19 cellular contexts compared by ENCODE assay signal in genomic region chr7:35736725-35737124, GRCh38. TPM values are rescaled to one million over a fixed set of nuclear protein-coding genes. Genes with fewer than 3 reads are reported as not detected.
DNase-seq lines count a peak whose midpoint lies in the region; ATAC-seq and TF ChIP-seq lines count a peak whose summit lies in the region.
"Had no signal": no experiment of that assay in that cellular context is flagged by ENCODE, and none has a peak within 500 bp of the region (broad histone marks: within the 10 kb centered on the region; RNA-seq: fewer than 3 reads in every experiment).

No MANE protein-coding gene starts in this region.

- no peak overlapping the region for H3K9ac ChIP-seq in mammary epithelial cell (ENCODE audit: insufficient read depth, low read length)
- H3K9ac ChIP-seq: parathyroid adenoma had no signal

- H3K9me3 ChIP-seq in mammary epithelial cell (replicated peaks; ENCODE audit: insufficient read depth, low read length) (no peaks in the 10 kb centered on the region), hepatocyte (ENCODE audit: low read depth) (no peaks in the 10 kb centered on the region), ovary (no peaks in the 10 kb centered on the region), body of pancreas (no peaks in the 10 kb centered on the region)
- H3K9me3 ChIP-seq: left ventricle myocardium inferior, SJSA1, thyroid gland had no signal

- peaks cover 0 to 2% (median 0%) of the 10 kb centered on the region in 3 donors for H3K27me3 Mint-ChIP-seq in immature natural killer cell (ENCODE audit: low read depth in 3 of 3)

- dilution Hi-C loops in mammary epithelial cell (cut with HindIII; ENCODE audit: low sequenced_read_pairs): no loop called here

- intact Hi-C loops in mammary epithelial cell (cut with micrococcal nuclease): no loop called here
- intact Hi-C loops in ovary (cut with DNase I): no loop called here
- intact Hi-C loops in body of pancreas (cut with DNase I): no loop called here

- TF ChIP-seq EP300 in ovary (IDR thresholded peaks at IDR 0.05): no peak

- TF ChIP-seq CTCF in mammary epithelial cell (conservative IDR thresholded peaks at IDR 0.05 in 1 of 2, IDR thresholded peaks at IDR 0.05 in 1 of 2; ENCODE audit: extremely low read depth in 1 of 2, insufficient read depth in 1 of 2, low read depth in 1 of 2, low read length in 2 of 2): no peak
- no peak for TF ChIP-seq CTCF in hepatocyte (IDR thresholded peaks at IDR 0.05; ENCODE audit: poor library complexity)
- no peak for TF ChIP-seq CTCF in ovary (IDR thresholded peaks at IDR 0.05)
- TF ChIP-seq CTCF in body of pancreas (IDR thresholded peaks at IDR 0.05): no peak

- no peak overlapping the region for H3K4me3 ChIP-seq in mammary epithelial cell (replicated peaks in 1 of 3; ENCODE audit: insufficient read depth in 1 of 3, low read depth in 2 of 3, low read length in 3 of 3)
- no peak overlapping the region for H3K4me3 ChIP-seq in hepatocyte
- H3K4me3 ChIP-seq in skeletal muscle cell (ENCODE audit: low read depth, low read length): no peak overlapping the region
- no peak overlapping the region for H3K4me3 ChIP-seq in ovary
- no peak overlapping the region for H3K4me3 ChIP-seq in body of pancreas
- H3K4me3 ChIP-seq: left ventricle myocardium inferior, SJSA1, skin epidermis, thyroid gland had no signal

- no peaks in the 10 kb centered on the region for H3K36me3 Mint-ChIP-seq in immature natural killer cell

- H3K9me3 Mint-ChIP-seq in immature natural killer cell: peaks cover 0 to 1% (median 0%) of the 10 kb centered on the region in 6 donors

- peak overlapping the region in 1 of 6 donors; percentile 29 for H3K27ac Mint-ChIP-seq in immature natural killer cell

- H3K4me3 Mint-ChIP-seq in immature natural killer cell: no peak overlapping the region

- BruUV-seq in mammary epithelial cell (replicated peaks; lab: Mats Ljungman, UMichigan): no TSS peak

- CTCF ChIA-PET in mammary epithelial cell (lab: Charles Lee; ENCODE audit: low non-redundant PET): no interaction called here

- no peaks in the 10 kb centered on the region for H4K20me1 ChIP-seq in mammary epithelial cell (ENCODE audit: insufficient read depth, low read length)
- H4K20me1 ChIP-seq in hepatocyte (ENCODE audit: insufficient read depth, poor library complexity, severe bottlenecking): no peaks in the 10 kb centered on the region

- no peak overlapping the region for H3K27ac ChIP-seq in mammary epithelial cell (ENCODE audit: insufficient read depth, low read depth, low read length)
- peak overlapping the region; percentile 41 for H3K27ac ChIP-seq in hepatocyte
- no peak overlapping the region for H3K27ac ChIP-seq in ovary
- no peak overlapping the region for H3K27ac ChIP-seq in body of pancreas
- H3K27ac ChIP-seq: left ventricle myocardium inferior, parathyroid adenoma, SJSA1, skin epidermis, thyroid gland had no signal

- H2AFZ ChIP-seq in mammary epithelial cell (ENCODE audit: low read depth, low read length) (no peak overlapping the region), hepatocyte (no peak overlapping the region)
- H2AFZ ChIP-seq: parathyroid adenoma had no signal

- H3K4me1 ChIP-seq in mammary epithelial cell (ENCODE audit: insufficient read depth, low read length): peaks cover 8% of the 10 kb centered on the region
- no peaks in the 10 kb centered on the region for H3K4me1 ChIP-seq in hepatocyte (ENCODE audit: insufficient read depth)
- H3K4me1 ChIP-seq in ovary (ENCODE audit: insufficient read depth): no peaks in the 10 kb centered on the region
- H3K4me1 ChIP-seq in body of pancreas: no peaks in the 10 kb centered on the region
- H3K4me1 ChIP-seq: parathyroid adenoma, SJSA1, thyroid gland had no signal

- H3K4me1 Mint-ChIP-seq in immature natural killer cell: peaks cover 4 to 14% of the 10 kb centered on the region in 2 donors

- H3K27me3 ChIP-seq in mammary epithelial cell (ENCODE audit: insufficient read depth, low read length) (no peaks in the 10 kb centered on the region), hepatocyte (no peaks in the 10 kb centered on the region), ovary (no peaks in the 10 kb centered on the region), body of pancreas (no peaks in the 10 kb centered on the region)
- H3K27me3 ChIP-seq: thyroid gland had no signal

- H3K4me2 ChIP-seq in mammary epithelial cell (ENCODE audit: insufficient read depth, low read depth, low read length) (no peak overlapping the region), hepatocyte (no peak overlapping the region)

- H3K79me2 ChIP-seq in mammary epithelial cell (ENCODE audit: insufficient read depth, low read length) (no peaks in the 10 kb centered on the region), hepatocyte (no peaks in the 10 kb centered on the region)
- H3K79me2 ChIP-seq: parathyroid adenoma had no signal

- no peak for TF ChIP-seq POLR2A in ovary (IDR thresholded peaks at IDR 0.05)
- TF ChIP-seq POLR2A in body of pancreas (IDR thresholded peaks at IDR 0.05): no peak

- 77% methylated on average over 1 of the region's 1 CpG for WGBS in mammary epithelial cell (ENCODE audit: low coverage, missing lambda C conversion rate)
- 56% methylated on average over 1 of the region's 1 CpG for WGBS in hepatocyte (ENCODE audit: low lambda C conversion rate, missing lambda C conversion rate)
- WGBS in ovary, 3 donors: 100% methylated on average over 1 of the region's 1 CpG
- WGBS in body of pancreas, 2 donors: 91 to 100% methylated on average over 1 of the region's 1 CpG

- H3K36me3 ChIP-seq in mammary epithelial cell (ENCODE audit: insufficient read depth, low read length) (no peaks in the 10 kb centered on the region), hepatocyte (replicated peaks; ENCODE audit: insufficient read depth, low read depth) (no peaks in the 10 kb centered on the region), ovary (no peaks in the 10 kb centered on the region), body of pancreas (replicated peaks in 1 of 2; ENCODE audit: insufficient read depth in 1 of 2, low read depth in 2 of 2) (no peaks in the 10 kb centered on the region)
- H3K36me3 ChIP-seq: left ventricle myocardium inferior, SJSA1, thyroid gland had no signal

- DNase-seq in HT-29 (ENCODE audit: low spot score) (peak; percentile 32), mammary epithelial cell (peak; percentile 88), hepatocyte (ENCODE audit: low spot score) (peak; percentile 53), skeletal muscle cell (ENCODE audit: low read depth) (peak; percentile 42), immature natural killer cell (no peak), ovary (no peak), SHP77 treated with DMSO at 0.1 percent for 48 hours (lab: John Stamatoyannopoulos, UW) (no peak), body of pancreas (no peak)
- DNase-seq: activated CD8-positive, alpha-beta memory T cell treated with anti-CD3 and anti-CD28 coated beads, Interleukin-2, amount 50 U/mL, for 48 hours; hypothalamus; left ventricle myocardium inferior; NCI-H1105 treated with DMSO at 0.1 percent for 48 hours; NCI-H345; stimulated activated CD4-positive, alpha-beta T cell treated with anti-CD3 and anti-CD28 coated beads, Interleukin-4, amount 100 ng/mL, for 4 hours; T1000; thyroid gland had no signal

- H3K9me2 ChIP-seq in hepatocyte (replicated peaks; ENCODE audit: insufficient read depth): no peaks in the 10 kb centered on the region

- ATAC-seq in body of pancreas: no peak

- in situ Hi-C loops in mammary epithelial cell (cut with MboI; ENCODE audit: low sequenced_read_pairs in 2 of 2): no loop called here

RNA-seq across cellular contexts. Expression of gene HERPUD2, which starts 41.8 kb away (rescaled TPM):
- 20.3 and 20.8 TPM in 2 replicates for total RNA-seq in HT-29 (2014; rRNA removed; shearing (Covaris generic))
- 10 to 100 TPM; 28.7 to 42.2 TPM for total RNA-seq in mammary epithelial cell
- polyA plus RNA-seq in mammary epithelial cell: 39.4 TPM
- 98.9 TPM for polyA minus RNA-seq in mammary epithelial cell
- total RNA-seq in hepatocyte: 25.5 and 31.3 TPM in 2 replicates
- polyA plus RNA-seq in hepatocyte: 26.8 and 28.0 TPM in 2 replicates
- 100 to 1,000 TPM in 1 of 3 donors, 10 to 100 TPM in 2; 65.1 to 115 (median 91.4) TPM for polyA plus RNA-seq in immature natural killer cell
- total RNA-seq in ovary: 10 to 100 TPM; 31.9 to 39.9 (median 38.7) TPM
- 10 to 100 TPM; 32.7 to 39.6 TPM for polyA plus RNA-seq in ovary
- total RNA-seq in body of pancreas: 10 to 100 TPM; 19.4 to 21.5 TPM

Comparison
In these comparisons a context has a peak if more than half of its experiments do, and no peak if none do; other contexts are left out.
1. DNase-seq: peak in HT-29 (single experiment), mammary epithelial cell (single experiment), hepatocyte (single experiment) and skeletal muscle cell (single experiment); none in immature natural killer cell (0 of 3), ovary (0 of 5), SHP77 treated with DMSO at 0.1 percent for 48 hours (single experiment) and body of pancreas (0 of 4).